In genomic region chr5:75275736-75276135, GRCh38 we compare ENCODE assay signal across 24 cellular contexts. TPM values are rescaled to one million over a fixed set of nuclear protein-coding genes. Genes with fewer than 3 reads are reported as not detected.
A peak's percentile ranks its signal among the peaks of the same experiment; 100 is the strongest.
DNase-seq lines count a peak whose midpoint lies in the region; ATAC-seq and TF ChIP-seq lines count a peak whose summit lies in the region.
"Had no signal": no experiment of that assay in that cellular context is flagged by ENCODE, and none has a peak within 500 bp of the region (broad histone marks: within the 10 kb centered on the region; RNA-seq: fewer than 3 reads in every experiment).

No MANE protein-coding gene starts in this region.

- POLR2A ChIA-PET in HCT116 (lab: Charles Lee) = no interaction called here

- TF ChIP-seq POLR2A in HCT116 (IDR thresholded peaks at IDR 0.05; ENCODE audit: borderline replicate concordance, extremely low read depth, insufficient read depth, insufficient read length) (no peak), tibial nerve (IDR thresholded peaks at IDR 0.05) (no peak)

- TF ChIP-seq RAD21 in HCT116 (IDR thresholded peaks at IDR 0.05; ENCODE audit: low read depth) = no peak

- no peaks in the 10 kb centered on the region for H3K9me2 ChIP-seq in HCT116 (ENCODE audit: insufficient read depth)

- no peaks in the 10 kb centered on the region for H3K79me2 ChIP-seq in HCT116 (ENCODE audit: insufficient read depth, low read length)
- no peaks in the 10 kb centered on the region for H3K79me2 ChIP-seq in smooth muscle cell (ENCODE audit: low read depth)

- H3K36me3 ChIP-seq in ES-I3 (ENCODE audit: insufficient read depth, low read length) (no peaks in the 10 kb centered on the region), HCT116 (ENCODE audit: control insufficient read depth in 1 of 2, insufficient read depth in 2 of 2, low read length in 2 of 2) (no peaks in the 10 kb centered on the region), smooth muscle cell (ENCODE audit: low read depth) (no peaks in the 10 kb centered on the region), tibial nerve (no peaks in the 10 kb centered on the region)
- H3K36me3 ChIP-seq: MG63 had no signal

- H3K4me3 ChIP-seq in HCT116 (replicated peaks in 1 of 2; ENCODE audit: low read depth in 1 of 2, low read length in 2 of 2) = no peak overlapping the region
- no peak overlapping the region for H3K4me3 ChIP-seq in smooth muscle cell
- no peak overlapping the region for H3K4me3 ChIP-seq in tibial nerve
- H3K4me3 ChIP-seq: MG63, PC-9, SK-N-MC had no signal

- H2AFZ ChIP-seq in HCT116 (ENCODE audit: low read depth, low read length, poor library complexity, severe bottlenecking) (peak overlapping the region; percentile 31), smooth muscle cell (ENCODE audit: low read depth) (no peak overlapping the region)
- H2AFZ ChIP-seq: PC-9 had no signal

- CTCF ChIA-PET in HCT116 (lab: Charles Lee) = no interaction called here

- no peak for TF ChIP-seq CTCF in HCT116 (IDR thresholded peaks at IDR 0.05 in 2 of 3, conservative IDR thresholded peaks at IDR 0.05 in 1 of 3; ENCODE audit: borderline replicate concordance in 1 of 3, insufficient read depth in 1 of 3, low read depth in 2 of 3, low read length in 2 of 3)
- no peak for TF ChIP-seq CTCF in smooth muscle cell (IDR thresholded peaks at IDR 0.05; ENCODE audit: borderline replicate concordance, insufficient read depth, poor library complexity, severe bottlenecking)
- no peak for TF ChIP-seq CTCF in tibial nerve (IDR thresholded peaks at IDR 0.05)

- peaks cover 30% of the 10 kb centered on the region for H3K4me1 ChIP-seq in ES-I3 (ENCODE audit: insufficient read depth, low read length)
- peaks cover 5 to 25% of the 10 kb centered on the region in 2 experiments; a peak in 3 of 4 replicates for H3K4me1 ChIP-seq in HCT116 (ENCODE audit: control insufficient read depth in 1 of 2, insufficient read depth in 2 of 2, low read length in 2 of 2)
- peaks cover 9% of the 10 kb centered on the region for H3K4me1 ChIP-seq in smooth muscle cell (ENCODE audit: low read depth)
- H3K4me1 ChIP-seq in tibial nerve = no peaks in the 10 kb centered on the region

- H3K27me3 ChIP-seq in HCT116 (ENCODE audit: insufficient read depth, low read length) (no peaks in the 10 kb centered on the region), smooth muscle cell (ENCODE audit: low read depth) (no peaks in the 10 kb centered on the region), tibial nerve (no peaks in the 10 kb centered on the region)
- H3K27me3 ChIP-seq: MG63 had no signal

- no peak for TF ChIP-seq EP300 in tibial nerve (IDR thresholded peaks at IDR 0.05)

- WGBS in smooth muscle cell (ENCODE audit: low lambda C conversion rate) = 41% methylated on average over 3 of the region's 3 CpGs
- 47 to 59% methylated on average over 3 of the region's 3 CpGs for WGBS in tibial nerve, 2 donors

- H3K4me2 ChIP-seq in HCT116 (ENCODE audit: low read length) = no peak overlapping the region
- no peak overlapping the region for H3K4me2 ChIP-seq in smooth muscle cell
- H3K4me2 ChIP-seq: PC-9 had no signal

- BruUV-seq in HCT116 (replicated peaks; lab: Mats Ljungman, UMichigan) = no TSS peak

- no peak for DNase-seq in HCT116 (ENCODE audit: low read depth, low spot score)
- DNase-seq in NCI-H748 treated with DMSO at 0.1 percent for 48 hours (lab: John Stamatoyannopoulos, UW) = peak; percentile 61
- peak; percentile 51 for DNase-seq in iPS-NIHi11 (ENCODE audit: low spot score)
- DNase-seq in HK-2 (ENCODE audit: unreplicated experiment) = no peak
- DNase-seq in smooth muscle cell (lab: John Stamatoyannopoulos, UW; ENCODE audit: unreplicated experiment) = no peak
- no peak for DNase-seq in tibial nerve (ENCODE audit: low spot score in 2 of 2)
- DNase-seq: DMS79, GOT3, HFFc6, Kasumi-1, MG63, NCI-H187 treated with DMSO at 0.1 percent for 48 hours, NCI-H2107, NCI-H446 treated with DMSO at 0.1 percent for 48 hours, NCI-H526 treated with DMSO at 0.1 percent for 48 hours, PC-9, SHP77 treated with DMSO at 0.1 percent for 48 hours, SW 1271 had no signal

- H3K9ac ChIP-seq in ES-I3 (ENCODE audit: low read depth, low read length) = 0 out of 2 replicates have a peak overlapping the region, but pooled peaks have one; percentile 5
- H3K9ac ChIP-seq in HCT116 (ENCODE audit: low read length) = no peak overlapping the region
- no peak overlapping the region for H3K9ac ChIP-seq in smooth muscle cell (ENCODE audit: low read depth)

- intact Hi-C loops in HCT116 (cut with micrococcal nuclease) = loop anchor here (5.0 kb wide), 2 partner anchors 62 to 407 kb away; partner anchors contain the start of gene HMGCR

- RAD21 ChIA-PET in HCT116 (lab: Charles Lee; ENCODE audit: low non-redundant PET in 1 of 2, low total read pairs in 2 of 2, uncharacterized antibody in 2 of 2, unreplicated experiment in 2 of 2) = no interaction called here

- H3K9me3 ChIP-seq in ES-I3 (ENCODE audit: control insufficient read depth, insufficient read depth, low read length) = peaks cover 5% of the 10 kb centered on the region
- H3K9me3 ChIP-seq in HCT116 (ENCODE audit: control insufficient read depth in 1 of 2, insufficient read depth in 1 of 2, low read depth in 1 of 2, low read length in 2 of 2) = no peaks in the 10 kb centered on the region
- H3K9me3 ChIP-seq in smooth muscle cell (replicated peaks; ENCODE audit: low read depth) = no peaks in the 10 kb centered on the region
- no peaks in the 10 kb centered on the region for H3K9me3 ChIP-seq in tibial nerve
- H3K9me3 ChIP-seq: MG63 had no signal

- ATAC-seq in HCT116 (no peak), GM18517 (IDR thresholded peaks at IDR 0.05; ENCODE audit: unreplicated experiment) (no peak)

- no peaks in the 10 kb centered on the region for H3F3A ChIP-seq in smooth muscle cell (ENCODE audit: low read depth)

- no peaks in the 10 kb centered on the region for H4K20me1 ChIP-seq in HCT116 (ENCODE audit: insufficient read depth)
- no peaks in the 10 kb centered on the region for H4K20me1 ChIP-seq in smooth muscle cell (ENCODE audit: low read depth)

- H3K27ac ChIP-seq in HCT116 (ENCODE audit: low read depth, low read length) = no peak overlapping the region
- no peak overlapping the region for H3K27ac ChIP-seq in smooth muscle cell (ENCODE audit: low read depth)
- no peak overlapping the region for H3K27ac ChIP-seq in tibial nerve
- H3K27ac ChIP-seq: C4-2B, PC-9, RWPE1, SK-N-MC had no signal

TF ChIP-seq in HCT116, 20 proteins besides CTCF, POLR2A, EP300 and RAD21 (continues in another document):
- TF ChIP-seq, protein P1, sequence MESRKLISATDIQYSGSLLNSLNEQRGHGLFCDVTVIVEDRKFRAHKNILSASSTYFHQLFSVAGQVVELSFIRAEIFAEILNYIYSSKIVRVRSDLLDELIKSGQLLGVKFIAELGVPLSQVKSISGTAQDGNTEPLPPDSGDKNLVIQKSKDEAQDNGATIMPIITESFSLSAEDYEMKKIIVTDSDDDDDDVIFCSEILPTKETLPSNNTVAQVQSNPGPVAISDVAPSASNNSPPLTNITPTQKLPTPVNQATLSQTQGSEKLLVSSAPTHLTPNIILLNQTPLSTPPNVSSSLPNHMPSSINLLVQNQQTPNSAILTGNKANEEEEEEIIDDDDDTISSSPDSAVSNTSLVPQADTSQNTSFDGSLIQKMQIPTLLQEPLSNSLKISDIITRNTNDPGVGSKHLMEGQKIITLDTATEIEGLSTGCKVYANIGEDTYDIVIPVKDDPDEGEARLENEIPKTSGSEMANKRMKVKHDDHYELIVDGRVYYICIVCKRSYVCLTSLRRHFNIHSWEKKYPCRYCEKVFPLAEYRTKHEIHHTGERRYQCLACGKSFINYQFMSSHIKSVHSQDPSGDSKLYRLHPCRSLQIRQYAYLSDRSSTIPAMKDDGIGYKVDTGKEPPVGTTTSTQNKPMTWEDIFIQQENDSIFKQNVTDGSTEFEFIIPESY (IDR thresholded peaks at IDR 0.05; ENCODE audit: extremely low read depth, insufficient replicate concordance, low read length) = no peak
- TF ChIP-seq FOSL1 (IDR thresholded peaks at IDR 0.05; ENCODE audit: low read depth) (no peak), SP1 (IDR thresholded peaks at IDR 0.05; ENCODE audit: low read depth) (no peak), CBX3 (IDR thresholded peaks at IDR 0.05; ENCODE audit: low read depth) (no peak), SRF (IDR thresholded peaks at IDR 0.05; ENCODE audit: low read depth) (no peak), TCF7L2 (IDR thresholded peaks at IDR 0.05; ENCODE audit: borderline replicate concordance, extremely low read depth, insufficient read depth, insufficient read length) (no peak), MAX (IDR thresholded peaks at IDR 0.05) (no peak), ELF1 (IDR thresholded peaks at IDR 0.05; ENCODE audit: borderline replicate concordance, low read depth) (no peak), ZNF274 (IDR thresholded peaks at IDR 0.05; ENCODE audit: low read depth, low read length) (no peak)
- TF ChIP-seq, protein P2, sequence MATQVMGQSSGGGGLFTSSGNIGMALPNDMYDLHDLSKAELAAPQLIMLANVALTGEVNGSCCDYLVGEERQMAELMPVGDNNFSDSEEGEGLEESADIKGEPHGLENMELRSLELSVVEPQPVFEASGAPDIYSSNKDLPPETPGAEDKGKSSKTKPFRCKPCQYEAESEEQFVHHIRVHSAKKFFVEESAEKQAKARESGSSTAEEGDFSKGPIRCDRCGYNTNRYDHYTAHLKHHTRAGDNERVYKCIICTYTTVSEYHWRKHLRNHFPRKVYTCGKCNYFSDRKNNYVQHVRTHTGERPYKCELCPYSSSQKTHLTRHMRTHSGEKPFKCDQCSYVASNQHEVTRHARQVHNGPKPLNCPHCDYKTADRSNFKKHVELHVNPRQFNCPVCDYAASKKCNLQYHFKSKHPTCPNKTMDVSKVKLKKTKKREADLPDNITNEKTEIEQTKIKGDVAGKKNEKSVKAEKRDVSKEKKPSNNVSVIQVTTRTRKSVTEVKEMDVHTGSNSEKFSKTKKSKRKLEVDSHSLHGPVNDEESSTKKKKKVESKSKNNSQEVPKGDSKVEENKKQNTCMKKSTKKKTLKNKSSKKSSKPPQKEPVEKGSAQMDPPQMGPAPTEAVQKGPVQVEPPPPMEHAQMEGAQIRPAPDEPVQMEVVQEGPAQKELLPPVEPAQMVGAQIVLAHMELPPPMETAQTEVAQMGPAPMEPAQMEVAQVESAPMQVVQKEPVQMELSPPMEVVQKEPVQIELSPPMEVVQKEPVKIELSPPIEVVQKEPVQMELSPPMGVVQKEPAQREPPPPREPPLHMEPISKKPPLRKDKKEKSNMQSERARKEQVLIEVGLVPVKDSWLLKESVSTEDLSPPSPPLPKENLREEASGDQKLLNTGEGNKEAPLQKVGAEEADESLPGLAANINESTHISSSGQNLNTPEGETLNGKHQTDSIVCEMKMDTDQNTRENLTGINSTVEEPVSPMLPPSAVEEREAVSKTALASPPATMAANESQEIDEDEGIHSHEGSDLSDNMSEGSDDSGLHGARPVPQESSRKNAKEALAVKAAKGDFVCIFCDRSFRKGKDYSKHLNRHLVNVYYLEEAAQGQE (IDR thresholded peaks at IDR 0.05; ENCODE audit: low read depth) = no peak

RNA-seq across cellular contexts. Expression of gene ANKRD31, which starts 39.1 kb away (rescaled TPM):
- 0.30 TPM for total RNA-seq in HCT116 (2021; ENCODE audit: unreplicated experiment)
- 0.05 and 0.07 TPM in 2 replicates for polyA plus RNA-seq in HCT116 (2012)
- total RNA-seq in smooth muscle cell = 0.18 and 0.22 TPM in 2 replicates
- polyA plus RNA-seq in smooth muscle cell = 0.03 and 0.15 TPM in 2 replicates
- total RNA-seq in tibial nerve = 1 to 10 TPM in 1 of 4 donors, under 1 TPM in 3; 0.21 to 1.5 (median 0.35) TPM
- total RNA-seq: A172 had no signal

Comparison
In these comparisons a context has a peak if more than half of its experiments do, and no peak if none do; other contexts are left out.
1. DNase-seq: peak in NCI-H748 treated with DMSO at 0.1 percent for 48 hours (single experiment) and iPS-NIHi11 (single experiment); none in HCT116 (single experiment), HK-2 (single experiment), smooth muscle cell (single experiment) and tibial nerve (0 of 2).